Comparison of ENCODE assay signal across 25 cellular contexts in the genomic region with DNA sequence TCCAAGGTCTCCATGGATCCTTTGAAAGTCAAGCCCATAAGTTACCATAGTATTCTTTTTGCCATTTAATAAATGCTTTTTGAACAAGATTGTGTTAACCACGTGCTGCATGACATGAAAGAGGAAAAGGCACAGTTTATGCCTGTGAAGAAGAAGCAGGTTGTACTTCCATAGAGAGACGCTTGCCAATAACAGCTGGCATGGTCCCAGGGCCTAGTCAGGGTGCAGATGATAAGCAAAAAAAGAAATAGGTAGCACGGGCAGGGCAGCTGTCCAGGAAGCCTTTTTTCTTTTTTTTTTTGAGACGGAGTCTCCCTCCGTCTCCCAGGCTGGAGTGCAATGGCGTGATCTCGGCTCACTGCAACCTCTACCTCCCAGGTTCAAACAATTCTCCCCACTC.
DNase-seq lines count a peak whose midpoint lies in the region; ATAC-seq and TF ChIP-seq lines count a peak whose summit lies in the region.
"Had no signal": no experiment of that assay in that cellular context is flagged by ENCODE, and none has a peak within 500 bp of the region (broad histone marks: within the 10 kb centered on the region; RNA-seq: fewer than 3 reads in every experiment).

No MANE protein-coding gene starts in this region.

- H3K4me3 ChIP-seq in LNCaP clone FGC (ENCODE audit: low read depth, low read length), result no peak overlapping the region
- H3K4me3 ChIP-seq in mucosa of descending colon, result no peak overlapping the region
- H3K4me3 ChIP-seq: HAP-1, MG63, psoas muscle had no signal

- peak; percentile 54 for DNase-seq in LNCaP clone FGC (ENCODE audit: low read depth)
- peak; percentile 24 for DNase-seq in cerebellar cortex (ENCODE audit: low spot score)
- DNase-seq in mucosa of descending colon, result peak in 2 of 3 donors; percentile 64 to 75
- DNase-seq in GM19240 (ENCODE audit: insufficient read length, low spot score), result no peak
- DNase-seq: ACHN; activated B cell treated with CpG ODN at 0.5 μM for 24 hours; activated CD4-positive, alpha-beta T cell treated with anti-CD3 and anti-CD28 coated beads, Interleukin-2, amount 50 U/mL, for 4 hours; activated naive CD4-positive, alpha-beta T cell treated with anti-CD3 and anti-CD28 coated beads, Interleukin-2, amount 50 U/mL, for 16 hours; Caco-2; cortex of kidney; effector memory CD8-positive, alpha-beta T cell; KBM-7; mesenchymal stem cell; MG63; NCI-H1436 treated with DMSO at 0.1 percent for 48 hours; NK-92 treated with Interleukin-12 subunit alpha and Interleukin-12 subunit beta, amount 100 ng/mL, for 24 hours; PC-3; psoas muscle; SHP77 treated with DMSO at 0.1 percent for 48 hours; stimulated activated CD8-positive, alpha-beta memory T cell treated with anti-CD3 and anti-CD28 coated beads, Interleukin-4, amount 100 ng/mL, for 48 hours had no signal

- no peaks in the 10 kb centered on the region for H3K36me3 ChIP-seq in mucosa of descending colon (ENCODE audit: low read depth)
- H3K36me3 ChIP-seq: HAP-1, MG63 had no signal

- H3K9me3 ChIP-seq in mucosa of descending colon, result peaks cover 11% of the 10 kb centered on the region
- H3K9me3 ChIP-seq: Caco-2, HAP-1, psoas muscle had no signal

- intact Hi-C loops in mucosa of descending colon (cut with DNase I, micrococcal nuclease), result no loop called here

- H3K27ac ChIP-seq in C4-2B, result peak overlapping the region; percentile 5; the same call in 1 of the 2 replicates
- H3K27ac ChIP-seq: psoas muscle had no signal

- peaks cover 7% of the 10 kb centered on the region for H3K4me1 ChIP-seq in mucosa of descending colon (ENCODE audit: low read depth)
- H3K4me1 ChIP-seq: Caco-2 had no signal

- ATAC-seq in mucosa of descending colon (peak; percentile 76), HG02840 (IDR thresholded peaks at IDR 0.05; ENCODE audit: low FRiP score, unreplicated experiment) (no peak), HG03378 (IDR thresholded peaks at IDR 0.05; ENCODE audit: unreplicated experiment) (no peak), GM18861 (IDR thresholded peaks at IDR 0.05; ENCODE audit: unreplicated experiment) (no peak)
- ATAC-seq: effector memory CD8-positive, alpha-beta T cell; PC-3; psoas muscle had no signal

- TF ChIP-seq CTCF in C4-2B (conservative IDR thresholded peaks at IDR 0.05) (no peak), LNCaP clone FGC (IDR thresholded peaks at IDR 0.05; ENCODE audit: control insufficient read depth, extremely low read depth, insufficient read depth) (no peak), mucosa of descending colon (IDR thresholded peaks at IDR 0.05) (no peak)
